Comparison of ENCODE assay signal across 16 cellular contexts in genomic region chr4:128450326-128451120, GRCh38.
"Had no signal": no experiment of that assay in that cellular context is flagged by ENCODE, and none has a peak within 500 bp of the region (broad histone marks: within the 10 kb centered on the region; RNA-seq: fewer than 3 reads in every experiment).

No MANE protein-coding gene starts in this region.

- H3K27me3 ChIP-seq: adrenal gland, dorsolateral prefrontal cortex, right lobe of liver, testis had no signal

- H3K4me1 ChIP-seq: right lobe of liver had no signal

- H3K27ac ChIP-seq: adrenal gland, dorsolateral prefrontal cortex, left ventricle myocardium inferior, right lobe of liver, testis had no signal

- H3K4me3 ChIP-seq: adrenal gland, dorsolateral prefrontal cortex, left ventricle myocardium inferior, right lobe of liver, testis had no signal

- ATAC-seq: activated CD4-positive, alpha-beta T cell treated with anti-CD3 and anti-CD28 coated beads for 36 hours; activated naive CD4-positive, alpha-beta T cell treated with anti-CD3 and anti-CD28 coated beads, Interleukin-2, amount 50 U/mL, for 72 hours; right lobe of liver; stimulated activated effector memory CD8-positive, alpha-beta T cell treated with anti-CD3 and anti-CD28 coated beads, Interleukin-12 subunit alpha, Interleukin-12 subunit beta, amount 100 ng/mL, for 72 hours; WTC11 had no signal

- H3K9me3 ChIP-seq: adrenal gland, right lobe of liver, testis had no signal

- DNase-seq: activated CD4-positive, alpha-beta memory T cell treated with anti-CD3 and anti-CD28 coated beads for 36 hours; activated CD4-positive, alpha-beta T cell treated with anti-CD3 and anti-CD28 coated beads for 36 hours; activated gamma-delta T cell treated with Interleukin-2 at 50 U/mL for 16 hours; activated T-cell treated with anti-CD3 and anti-CD28 coated beads for 4 hours; adrenal gland; dorsolateral prefrontal cortex; kidney; left ventricle myocardium inferior; mammary epithelial cell; naive B cell; right lobe of liver; stimulated activated CD4-positive, alpha-beta T cell treated with anti-CD3 and anti-CD28 coated beads, Interleukin-4, amount 100 ng/mL, for 24 hours; testis had no signal

- H3K36me3 ChIP-seq: adrenal gland, left ventricle myocardium inferior, right lobe of liver had no signal
